Comparison of ENCODE assay signal across 21 cellular contexts in genomic region chr7:40506158-40506557, GRCh38.
DNase-seq lines count a peak whose midpoint lies in the region; ATAC-seq and TF ChIP-seq lines count a peak whose summit lies in the region.
"Had no signal": no experiment of that assay in that cellular context is flagged by ENCODE, and none has a peak within 500 bp of the region (broad histone marks: within the 10 kb centered on the region; RNA-seq: fewer than 3 reads in every experiment).

No MANE protein-coding gene starts in this region.

- H3K4me1 ChIP-seq in HEK293 (ENCODE audit: control insufficient read depth, insufficient read depth, low read length) (no peaks in the 10 kb centered on the region), psoas muscle (no peaks in the 10 kb centered on the region)
- H3K4me1 ChIP-seq: BE2C had no signal

- CTCF ChIA-PET in HEK293 (lab: Yijun Ruan, JAX) = interaction anchor here (0.6 to 0.7 kb wide), 2 partner anchors 12 to 962 kb away, joined by 3 to 4 read pairs; no protein-coding TSS in a partner anchor

- H3K27ac ChIP-seq in HEK293 (ENCODE audit: extremely low read depth, low read depth, low read length) (no peak overlapping the region), psoas muscle (no peak overlapping the region)
- H3K27ac ChIP-seq: RWPE1 had no signal

- peak; percentile 21 for DNase-seq in EH (ENCODE audit: low read depth)
- peak; percentile 35 for DNase-seq in SW480 (ENCODE audit: low spot score)
- peak; percentile 9 for DNase-seq in fibroblast of pulmonary artery (ENCODE audit: low read depth)
- no peak for DNase-seq in SKM-1 treated with dmso at 0.1 percent for 144 hours (lab: John Stamatoyannopoulos, UW; ENCODE audit: unreplicated experiment)
- DNase-seq in NCI-H2081 treated with DMSO at 0.1 percent for 48 hours (lab: John Stamatoyannopoulos, UW) = no peak
- no peak for DNase-seq in psoas muscle
- DNase-seq: BE2C; CD8-positive, alpha-beta memory T cell; DMS153; KBM-7; MG63; NCI-H2029; NCI-H446 treated with DMSO at 0.1 percent for 48 hours; NCI-H526; NCI-H82; SHP77; SW 1271; T-helper 17 cell had no signal

- TF ChIP-seq CTCF in HEK293 (tag by site-specific recombination; IDR thresholded peaks at IDR 0.05) (no peak), fibroblast of pulmonary artery (IDR thresholded peaks at IDR 0.05; ENCODE audit: low read length, missing control alignments) (no peak), psoas muscle (IDR thresholded peaks at IDR 0.05) (no peak)

- intact Hi-C loops in psoas muscle (cut with DNase I) = no loop called here

- 80 to 81% (median 80%) methylated on average over 3 of the region's 3 CpGs for WGBS in psoas muscle, 3 donors

- H3K9me3 ChIP-seq in HEK293 (ENCODE audit: control insufficient read depth, insufficient read depth, low read depth, low read length) (no peaks in the 10 kb centered on the region), psoas muscle (no peaks in the 10 kb centered on the region)
- H3K9me3 ChIP-seq: BE2C had no signal

- ATAC-seq in psoas muscle = no peak
- ATAC-seq: Panc1, T-helper 17 cell had no signal

- H3K27me3 ChIP-seq in psoas muscle (ENCODE audit: insufficient read depth in 3 of 3, low read length in 2 of 3) = no peaks in the 10 kb centered on the region
- H3K27me3 ChIP-seq: BE2C, MG63 had no signal

- POLR2A ChIA-PET in HEK293 (lab: Yijun Ruan, JAX) = no interaction called here

- H3K36me3 ChIP-seq in HEK293 (ENCODE audit: control insufficient read depth in 2 of 2, insufficient read depth in 1 of 2, low read length in 2 of 2) (no peaks in the 10 kb centered on the region), psoas muscle (ENCODE audit: insufficient read depth in 1 of 2, low read depth in 1 of 2) (no peaks in the 10 kb centered on the region)
- H3K36me3 ChIP-seq: BE2C, MG63 had no signal

- H3K4me3 ChIP-seq in HEK293 (ENCODE audit: low read depth, low read length) (no peak overlapping the region), fibroblast of pulmonary artery (replicated peaks; ENCODE audit: low read depth, low read length) (no peak overlapping the region), psoas muscle (no peak overlapping the region)
- H3K4me3 ChIP-seq: MG63 had no signal

TF ChIP-seq in HEK293, 187 proteins besides CTCF, POLR2A, EP300 and RAD21:
- TF ChIP-seq ZNF624 (tag by site-specific recombination; IDR thresholded peaks at IDR 0.05) = no peak
- TF ChIP-seq SETDB1 (IDR thresholded peaks at IDR 0.05; ENCODE audit: insufficient read length, low read length) = peak; percentile 30
- TF ChIP-seq TRIM28 (IDR thresholded peaks at IDR 0.05; ENCODE audit: borderline replicate concordance, low read length) = peak; percentile 74; the same call in 1 of the 2 replicates

Comparison
In these comparisons a context has a peak if more than half of its experiments do, and no peak if none do; other contexts are left out.
1. DNase-seq: peak in EH (single experiment), SW480 (single experiment) and fibroblast of pulmonary artery (single experiment); none in SKM-1 treated with dmso at 0.1 percent for 144 hours (single experiment), NCI-H2081 treated with DMSO at 0.1 percent for 48 hours (single experiment) and psoas muscle (0 of 2).